8 cellular contexts compared by ENCODE assay signal in the genomic region with DNA sequence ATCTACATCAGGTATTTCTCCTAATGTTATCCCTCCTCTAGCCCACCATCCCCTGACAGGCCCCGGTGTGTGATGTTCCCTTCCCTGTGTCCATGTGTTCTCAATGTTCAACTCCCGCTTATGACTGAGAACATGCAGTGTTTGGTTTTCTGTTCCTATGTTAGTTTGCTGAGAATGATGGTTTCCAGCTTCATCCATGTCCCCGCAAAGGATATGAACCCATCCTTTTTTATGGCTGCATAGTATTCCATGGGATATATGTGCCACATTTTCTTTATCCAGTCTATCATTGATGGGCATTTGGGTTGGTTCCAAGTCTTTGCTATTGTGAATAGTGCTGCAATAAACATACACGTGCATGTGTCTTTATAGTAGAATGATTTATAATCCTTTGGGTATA.
DNase-seq lines count a peak whose midpoint lies in the region; TF ChIP-seq lines count a peak whose summit lies in the region.
"Not testable (repeated sequence)": the region's sequence is repeated elsewhere in the genome, so short reads cannot be mapped to it uniquely, and the experiment has no call there.

No MANE protein-coding gene starts in this region.

- H3K27me3 Mint-ChIP-seq in CD8-positive, alpha-beta memory T cell, result peaks cover 29 to 62% of the 10 kb centered on the region in 2 donors
- H3K27me3 Mint-ChIP-seq in IgD-negative memory B cell (peaks cover 13% of the 10 kb centered on the region), mesothelial cell of epicardium (ENCODE audit: low read depth) (peaks cover 58% of the 10 kb centered on the region), neural crest cell (ENCODE audit: low read depth) (peaks cover 78% of the 10 kb centered on the region), type B pancreatic cell (peaks cover 71% of the 10 kb centered on the region)
- peaks cover 60% of the 10 kb centered on the region for H3K27me3 Mint-ChIP-seq in activated CD4-positive, alpha-beta T cell treated with anti-CD3 and anti-CD28 coated beads, Interleukin-2, amount 10 ng/mL, durations not matched to agents 7 days and 5 days
- peaks cover 44% of the 10 kb centered on the region for H3K27me3 Mint-ChIP-seq in activated naive CD8-positive, alpha-beta T cell
- H3K27me3 Mint-ChIP-seq in chondrocyte (ENCODE audit: low read depth), result not testable (repeated sequence)

- not testable (repeated sequence) for H3K36me3 Mint-ChIP-seq in CD8-positive, alpha-beta memory T cell; IgD-negative memory B cell; activated CD4-positive, alpha-beta T cell treated with anti-CD3 and anti-CD28 coated beads, Interleukin-2, amount 10 ng/mL, durations not matched to agents 7 days and 5 days (ENCODE audit: low read depth); activated naive CD8-positive, alpha-beta T cell; chondrocyte (ENCODE audit: low read depth); mesothelial cell of epicardium; neural crest cell (ENCODE audit: low read depth); type B pancreatic cell

- peak overlapping the region in 4 of 7 donors; percentile 17 to 57 (median 42) for H3K4me3 Mint-ChIP-seq in CD8-positive, alpha-beta memory T cell
- H3K4me3 Mint-ChIP-seq in IgD-negative memory B cell (peak overlapping the region; percentile 21 to 77 (median 66)), chondrocyte (ENCODE audit: unreplicated experiment) (peak overlapping the region; percentile 75), mesothelial cell of epicardium (peak overlapping the region; percentile 72), neural crest cell (peak overlapping the region; percentile 74), type B pancreatic cell (peak overlapping the region; percentile 78)
- peak overlapping the region; percentile 28 for H3K4me3 Mint-ChIP-seq in activated CD4-positive, alpha-beta T cell treated with anti-CD3 and anti-CD28 coated beads, Interleukin-2, amount 10 ng/mL, durations not matched to agents 7 days and 5 days
- H3K4me3 Mint-ChIP-seq in activated naive CD8-positive, alpha-beta T cell, result peak overlapping the region; percentile 71

- H3K36me3 ChIP-seq in CD8-positive, alpha-beta memory T cell (ENCODE audit: insufficient read depth, low read length), result not testable (repeated sequence)

- not testable (repeated sequence) for H3K9me3 ChIP-seq in CD8-positive, alpha-beta memory T cell (ENCODE audit: low read length)

- H3K27ac ChIP-seq in CD8-positive, alpha-beta memory T cell (ENCODE audit: low read depth, low read length), result not testable (repeated sequence)

- H3K4me1 Mint-ChIP-seq in CD8-positive, alpha-beta memory T cell, result peaks cover 0 to 12% (median 5%) of the 10 kb centered on the region in 3 donors
- not testable (repeated sequence) for H3K4me1 Mint-ChIP-seq in IgD-negative memory B cell; activated CD4-positive, alpha-beta T cell treated with anti-CD3 and anti-CD28 coated beads, Interleukin-2, amount 10 ng/mL, durations not matched to agents 7 days and 5 days; activated naive CD8-positive, alpha-beta T cell (ENCODE audit: low read depth); mesothelial cell of epicardium; neural crest cell; type B pancreatic cell (ENCODE audit: unreplicated experiment)
- peaks cover 21% of the 10 kb centered on the region for H3K4me1 Mint-ChIP-seq in chondrocyte (ENCODE audit: low read depth)

- H3K4me1 ChIP-seq in CD8-positive, alpha-beta memory T cell (ENCODE audit: insufficient read depth, low read length), result not testable (repeated sequence)

- not testable (repeated sequence) for H3K27ac Mint-ChIP-seq in CD8-positive, alpha-beta memory T cell; IgD-negative memory B cell; activated CD4-positive, alpha-beta T cell treated with anti-CD3 and anti-CD28 coated beads, Interleukin-2, amount 10 ng/mL, durations not matched to agents 7 days and 5 days; activated naive CD8-positive, alpha-beta T cell; chondrocyte (ENCODE audit: unreplicated experiment); mesothelial cell of epicardium; neural crest cell (ENCODE audit: unreplicated experiment); type B pancreatic cell

- CTCF ChIA-PET in CD8-positive, alpha-beta memory T cell (lab: Charles Lee); activated CD4-positive, alpha-beta T cell treated with anti-CD3 and anti-CD28 coated beads, Interleukin-2, amount 10 ng/mL, durations not matched to agents 7 days and 5 days (lab: Charles Lee): not testable (repeated sequence)

- H3K4me3 ChIP-seq in CD8-positive, alpha-beta memory T cell (ENCODE audit: low read length), result not testable (repeated sequence)

- DNase-seq in CD8-positive, alpha-beta memory T cell; activated CD4-positive, alpha-beta T cell treated with anti-CD3 and anti-CD28 coated beads, Interleukin-2, amount 10 ng/mL, durations not matched to agents 7 days and 5 days; chondrocyte (ENCODE audit: low spot score); mesothelial cell of epicardium (ENCODE audit: low spot score in 2 of 2, unreplicated experiment in 2 of 2); neural crest cell (ENCODE audit: low read depth, low spot score); type B pancreatic cell (ENCODE audit: extremely low spot score, unreplicated experiment): not testable (repeated sequence)

- not testable (repeated sequence) for TF ChIP-seq CTCF in chondrocyte (IDR thresholded peaks at IDR 0.05); mesothelial cell of epicardium (IDR thresholded peaks at IDR 0.05; ENCODE audit: unreplicated experiment); neural crest cell (conservative IDR thresholded peaks at IDR 0.05); type B pancreatic cell (conservative IDR thresholded peaks at IDR 0.05)

- POLR2A ChIA-PET in CD8-positive, alpha-beta memory T cell (lab: Charles Lee); activated CD4-positive, alpha-beta T cell treated with anti-CD3 and anti-CD28 coated beads, Interleukin-2, amount 10 ng/mL, durations not matched to agents 7 days and 5 days (lab: Charles Lee): not testable (repeated sequence)

- H3K9me3 Mint-ChIP-seq in CD8-positive, alpha-beta memory T cell; IgD-negative memory B cell; activated CD4-positive, alpha-beta T cell treated with anti-CD3 and anti-CD28 coated beads, Interleukin-2, amount 10 ng/mL, durations not matched to agents 7 days and 5 days; activated naive CD8-positive, alpha-beta T cell (ENCODE audit: low read depth); neural crest cell; type B pancreatic cell: not testable (repeated sequence)
- peaks cover 17% of the 10 kb centered on the region for H3K9me3 Mint-ChIP-seq in chondrocyte (ENCODE audit: low read depth)
- peaks cover 20% of the 10 kb centered on the region for H3K9me3 Mint-ChIP-seq in mesothelial cell of epicardium

- not testable (repeated sequence) for H3K27me3 ChIP-seq in CD8-positive, alpha-beta memory T cell (ENCODE audit: insufficient read depth, low read length, poor library complexity, severe bottlenecking)

Comparison
In these comparisons a context has a peak if more than half of its experiments do, and no peak if none do; other contexts are left out.
1. H3K4me3 Mint-ChIP-seq: peak in every context shown above with its lines; median percentile 78 in type B pancreatic cell; 75 in chondrocyte; 74 in neural crest cell; 72 in mesothelial cell of epicardium; 71 in activated naive CD8-positive, alpha-beta T cell; 66 in IgD-negative memory B cell; 42 in CD8-positive, alpha-beta memory T cell; 28 in activated CD4-positive, alpha-beta T cell treated with anti-CD3 and anti-CD28 coated beads, Interleukin-2, amount 10 ng/mL, durations not matched to agents 7 days and 5 days.